ENCODE assay signal across 13 cellular contexts in genomic region chr15:22884344-22884743, GRCh38. TPM values are rescaled to one million over a fixed set of nuclear protein-coding genes. Genes with fewer than 3 reads are reported as not detected.
A peak's percentile ranks its signal among the peaks of the same experiment; 100 is the strongest.
DNase-seq lines count a peak whose midpoint lies in the region; ATAC-seq, FAIRE-seq and TF ChIP-seq lines count a peak whose summit lies in the region.
"Had no signal": no experiment of that assay in that cellular context is flagged by ENCODE, and none has a peak within 500 bp of the region (broad histone marks: within the 10 kb centered on the region; RNA-seq: fewer than 3 reads in every experiment).

No MANE protein-coding gene starts in this region.

- H3K27me3 ChIP-seq in bronchial epithelial cell (ENCODE audit: control insufficient read depth, insufficient read depth, low read length): no peaks in the 10 kb centered on the region
- H3K27me3 ChIP-seq in H7 (ENCODE audit: control insufficient read depth, insufficient read depth, low read length): no peaks in the 10 kb centered on the region

- no peaks in the 10 kb centered on the region for H3K4me1 Mint-ChIP-seq in activated CD4-positive, alpha-beta T cell treated with anti-CD3 and anti-CD28 coated beads for 36 hours

- H3K9me3 Mint-ChIP-seq in activated CD4-positive, alpha-beta T cell treated with anti-CD3 and anti-CD28 coated beads for 36 hours (ENCODE audit: low read depth): no peaks in the 10 kb centered on the region

- TF ChIP-seq CTCF in NB4 (IDR thresholded peaks at IDR 0.05; ENCODE audit: low read depth, low read length): peak; percentile 19
- peak; percentile 15 for TF ChIP-seq CTCF in bronchial epithelial cell (IDR thresholded peaks at IDR 0.05; ENCODE audit: insufficient read depth, low read length, severe bottlenecking)
- TF ChIP-seq CTCF in retinal pigment epithelial cell (conservative IDR thresholded peaks at IDR 0.05; ENCODE audit: low read depth, low read length): peak; percentile 42

- no peak overlapping the region for H3K4me3 Mint-ChIP-seq in activated CD4-positive, alpha-beta T cell treated with anti-CD3 and anti-CD28 coated beads for 36 hours

- H3K36me3 Mint-ChIP-seq in activated CD4-positive, alpha-beta T cell treated with anti-CD3 and anti-CD28 coated beads for 36 hours (ENCODE audit: low read depth): peaks cover 3% of the 10 kb centered on the region

- DNase-seq in activated CD4-positive, alpha-beta T cell treated with anti-CD3 and anti-CD28 coated beads for 36 hours: peak; percentile 34
- DNase-seq in activated CD4-positive, alpha-beta T cell treated with anti-CD3 and anti-CD28 coated beads, Interleukin-2, amount 50 U/mL, for 4 hours: no peak
- DNase-seq in NB4 (ENCODE audit: low read depth): no peak
- DNase-seq in bronchial epithelial cell (ENCODE audit: low read depth): no peak
- no peak for DNase-seq in retinal pigment epithelial cell (ENCODE audit: low read depth)
- no peak for DNase-seq in H7
- DNase-seq: activated T-cell treated with anti-CD3 and anti-CD28 coated beads, Interleukin-2, amount 50 U/mL, for 1 hour; caudate nucleus; EL; foreskin melanocyte; nucleus accumbens had no signal

- intact Hi-C loops in activated CD4-positive, alpha-beta T cell treated with anti-CD3 and anti-CD28 coated beads for 36 hours (cut with DNase I, micrococcal nuclease): loop anchor here in 1 of 2 experiments (10.0 kb wide), 1 partner anchor 90 kb away; no protein-coding TSS in a partner anchor

- no peak for TF ChIP-seq POLR2A in NB4 (IDR thresholded peaks at IDR 0.05; ENCODE audit: extremely low read depth, insufficient read length)

- FAIRE-seq in bronchial epithelial cell (lab: Jason Lieb, UNC): no peak

- POLR2A ChIA-PET in activated CD4-positive, alpha-beta T cell treated with anti-CD3 and anti-CD28 coated beads for 36 hours (lab: Charles Lee): no interaction called here

- no peak for ATAC-seq in activated CD4-positive, alpha-beta T cell treated with anti-CD3 and anti-CD28 coated beads for 36 hours
- no peak for ATAC-seq in GM18519 (IDR thresholded peaks at IDR 0.05; ENCODE audit: low FRiP score, unreplicated experiment)
- ATAC-seq in GM21529 (IDR thresholded peaks at IDR 0.05; ENCODE audit: unreplicated experiment): no peak

- no peaks in the 10 kb centered on the region for H3K27me3 Mint-ChIP-seq in activated CD4-positive, alpha-beta T cell treated with anti-CD3 and anti-CD28 coated beads for 36 hours

- H3K4me3 ChIP-seq in NB4 (ENCODE audit: low read depth, low read length) (no peak overlapping the region), bronchial epithelial cell (ENCODE audit: low read depth, low read length) (no peak overlapping the region), retinal pigment epithelial cell (ENCODE audit: low read length) (no peak overlapping the region), H7 (ENCODE audit: insufficient read depth, low read depth, low read length) (no peak overlapping the region)

- H3K27ac Mint-ChIP-seq in activated CD4-positive, alpha-beta T cell treated with anti-CD3 and anti-CD28 coated beads for 36 hours: no peak overlapping the region

- H3K36me3 ChIP-seq in bronchial epithelial cell (ENCODE audit: control insufficient read depth, insufficient read depth, low read length) (peaks cover 17% of the 10 kb centered on the region), H7 (replicated peaks; ENCODE audit: control insufficient read depth, insufficient read depth, low read length) (peaks cover 3% of the 10 kb centered on the region)

- CTCF ChIA-PET in activated CD4-positive, alpha-beta T cell treated with anti-CD3 and anti-CD28 coated beads for 36 hours (lab: Charles Lee): no interaction called here

RNA-seq across cellular contexts. Expression of gene NIPA2, which starts 45.9 kb away (rescaled TPM):
- total RNA-seq in activated CD4-positive, alpha-beta T cell treated with anti-CD3 and anti-CD28 coated beads for 36 hours: 10 to 100 TPM; 42.6 to 61.4 TPM
- total RNA-seq in bronchial epithelial cell: 54.2 and 76.1 TPM in 2 replicates
- 81.9 and 97.3 TPM in 2 replicates for total RNA-seq in H7 (2014; rRNA removed; shearing (Covaris generic))
